In the genomic region with DNA sequence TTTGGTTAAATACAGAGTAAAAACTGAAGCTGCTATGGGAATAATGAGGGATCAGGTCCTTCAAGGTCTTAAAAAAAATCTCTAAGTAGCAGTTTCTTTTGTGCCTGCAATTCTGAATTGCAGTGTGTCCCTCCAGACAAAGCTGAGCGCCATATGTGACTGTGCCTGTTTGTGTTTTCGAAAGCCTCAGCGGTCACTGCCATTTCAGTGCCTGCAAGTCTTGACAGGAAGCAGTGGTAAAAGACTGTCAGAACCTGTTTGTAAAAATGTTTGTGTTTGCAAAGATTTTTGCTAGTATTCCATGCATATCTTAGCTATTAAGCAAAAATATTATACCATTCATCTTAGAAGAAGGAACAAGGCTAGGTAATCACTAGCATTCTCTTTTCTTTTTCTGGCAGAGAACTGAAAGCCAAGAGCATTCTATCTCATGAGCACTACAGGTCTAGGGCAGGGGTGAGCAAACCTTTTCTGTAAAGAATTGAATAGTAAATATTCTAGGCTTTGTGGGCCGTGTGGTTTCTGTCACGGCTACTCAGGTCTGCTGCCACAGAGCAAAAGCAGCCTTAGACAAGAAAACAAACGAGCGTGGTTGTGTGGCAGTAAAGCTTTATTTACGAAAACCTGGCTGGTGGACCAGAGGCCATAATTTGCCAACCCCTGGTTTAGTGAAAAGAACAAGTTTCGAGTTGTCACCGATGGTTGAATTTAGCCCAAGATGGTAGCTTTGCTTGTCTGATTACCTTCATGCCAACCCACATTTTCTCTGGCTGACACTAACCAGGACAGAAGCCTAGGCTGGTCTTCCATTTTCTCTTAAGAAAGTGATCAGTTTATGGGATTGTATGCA, we compare ENCODE assay signal across 21 cellular contexts.
DNase-seq lines count a peak whose midpoint lies in the region; ATAC-seq and TF ChIP-seq lines count a peak whose summit lies in the region.
"Had no signal": no experiment of that assay in that cellular context is flagged by ENCODE, and none has a peak within 500 bp of the region (broad histone marks: within the 10 kb centered on the region; RNA-seq: fewer than 3 reads in every experiment).

No MANE protein-coding gene starts in this region.

- POLR2A ChIA-PET in CD8-positive, alpha-beta T cell (lab: Charles Lee): no interaction called here

- H3K4me3 ChIP-seq in CD8-positive, alpha-beta T cell (ENCODE audit: low read depth, low read length): no peak overlapping the region
- no peak overlapping the region for H3K4me3 ChIP-seq in endodermal cell (ENCODE audit: low read length)
- H3K4me3 ChIP-seq: left lung, sigmoid colon, transverse colon had no signal

- DNase-seq in CD8-positive, alpha-beta T cell: no peak
- DNase-seq in DMS79 treated with DMSO at 0.1 percent for 48 hours (lab: John Stamatoyannopoulos, UW) (peak; percentile 18), endodermal cell (no peak), nephron progenitor cell (no peak), GM19240 (ENCODE audit: insufficient read length, low spot score) (no peak), nucleus accumbens (lab: John Stamatoyannopoulos, UW) (no peak)
- DNase-seq: activated CD4-positive, alpha-beta T cell treated with anti-CD3 and anti-CD28 coated beads, Interleukin-2, amount 50 U/mL, for 1 hour; activated CD8-positive, alpha-beta memory T cell treated with anti-CD3 and anti-CD28 coated beads, Interleukin-2, amount 50 U/mL, for 48 hours; activated effector memory CD4-positive, alpha-beta T cell treated with anti-CD3 and anti-CD28 coated beads, Interleukin-2, amount 50 U/mL, for 16 hours; erythroblast; left lung; NCI-H1436 treated with DMSO at 0.1 percent for 48 hours; NCI-H526; PC-3; SHP77 treated with DMSO at 0.1 percent for 48 hours; sigmoid colon; stimulated activated naive CD4-positive, alpha-beta T cell treated with Interleukin-2 at 50 U/mL for 16 hours; T-helper 1 cell; transverse colon had no signal

- no peak for ATAC-seq in CD8-positive, alpha-beta T cell
- ATAC-seq in HG02852 (IDR thresholded peaks at IDR 0.05; ENCODE audit: unreplicated experiment) (no peak), HG03045 (IDR thresholded peaks at IDR 0.05; ENCODE audit: unreplicated experiment) (no peak)
- ATAC-seq: left lung, PC-3 had no signal

- intact Hi-C loops in CD8-positive, alpha-beta T cell (cut with DNase I, micrococcal nuclease): no loop called here

- H3K4me1 Mint-ChIP-seq in CD8-positive, alpha-beta T cell (ENCODE audit: low read depth): no peaks in the 10 kb centered on the region
- H3K4me1 Mint-ChIP-seq in endodermal cell (no peaks in the 10 kb centered on the region), nephron progenitor cell (peaks cover 18% of the 10 kb centered on the region)

- no peaks in the 10 kb centered on the region for H3K9me3 ChIP-seq in CD8-positive, alpha-beta T cell (ENCODE audit: low read length)
- H3K9me3 ChIP-seq in endodermal cell (ENCODE audit: control insufficient read depth, low read length): no peaks in the 10 kb centered on the region
- H3K9me3 ChIP-seq: sigmoid colon, transverse colon had no signal

- H3K27ac Mint-ChIP-seq in CD8-positive, alpha-beta T cell: peak overlapping the region; percentile 16
- H3K27ac Mint-ChIP-seq in endodermal cell (no peak overlapping the region), nephron progenitor cell (peak overlapping the region; percentile 28)

- CTCF ChIA-PET in CD8-positive, alpha-beta T cell (lab: Charles Lee): no interaction called here

- 89 to 91% methylated on average over 10 of the region's 10 CpGs for WGBS in endodermal cell (ENCODE audit: insufficient coverage in 1 of 2, insufficient read length in 1 of 2), 2 experiments

- no peaks in the 10 kb centered on the region for H3K36me3 ChIP-seq in CD8-positive, alpha-beta T cell (ENCODE audit: insufficient read depth, low read length)
- no peaks in the 10 kb centered on the region for H3K36me3 ChIP-seq in endodermal cell (ENCODE audit: control insufficient read depth, insufficient read depth, low read length)
- H3K36me3 ChIP-seq: left lung, sigmoid colon, transverse colon had no signal

- no peak for TF ChIP-seq CTCF in CD8-positive, alpha-beta T cell (IDR thresholded peaks at IDR 0.05)
- TF ChIP-seq CTCF in endodermal cell (conservative IDR thresholded peaks at IDR 0.05) (no peak), nephron progenitor cell (IDR thresholded peaks at IDR 0.05) (no peak)

- H3K9ac ChIP-seq in endodermal cell (ENCODE audit: extremely low read depth, low read length, poor library complexity, severe bottlenecking): no peak overlapping the region

- H3K36me3 Mint-ChIP-seq in CD8-positive, alpha-beta T cell: no peaks in the 10 kb centered on the region
- H3K36me3 Mint-ChIP-seq in endodermal cell (ENCODE audit: low read depth): no peaks in the 10 kb centered on the region
- no peaks in the 10 kb centered on the region for H3K36me3 Mint-ChIP-seq in nephron progenitor cell (ENCODE audit: low read depth)

- no peak overlapping the region for H3K27ac ChIP-seq in CD8-positive, alpha-beta T cell (ENCODE audit: low read depth, low read length)
- peak overlapping the region; percentile 78 for H3K27ac ChIP-seq in endodermal cell (ENCODE audit: low read depth, low read length)
- H3K27ac ChIP-seq: left lung, transverse colon had no signal

- H3K27me3 ChIP-seq in CD8-positive, alpha-beta T cell (ENCODE audit: insufficient read depth, low read length): no peaks in the 10 kb centered on the region
- no peaks in the 10 kb centered on the region for H3K27me3 ChIP-seq in endodermal cell (ENCODE audit: control insufficient read depth, insufficient read depth, low read length, poor library complexity, severe bottlenecking)
- H3K27me3 ChIP-seq: left lung, sigmoid colon, transverse colon had no signal

- no peaks in the 10 kb centered on the region for H3K9me3 Mint-ChIP-seq in CD8-positive, alpha-beta T cell
- H3K9me3 Mint-ChIP-seq in endodermal cell (peaks cover 2% of the 10 kb centered on the region), nephron progenitor cell (peaks cover 20% of the 10 kb centered on the region)

- no peak overlapping the region for H3K4me3 Mint-ChIP-seq in CD8-positive, alpha-beta T cell
- H3K4me3 Mint-ChIP-seq in endodermal cell (no peak overlapping the region), nephron progenitor cell (no peak overlapping the region)

- H3K4me1 ChIP-seq in CD8-positive, alpha-beta T cell (ENCODE audit: insufficient read depth, low read length): no peaks in the 10 kb centered on the region
- H3K4me1 ChIP-seq in endodermal cell (ENCODE audit: control insufficient read depth, insufficient read depth, low read length): no peaks in the 10 kb centered on the region

- peaks cover 24% of the 10 kb centered on the region for H3K27me3 Mint-ChIP-seq in CD8-positive, alpha-beta T cell (ENCODE audit: low read depth)
- H3K27me3 Mint-ChIP-seq in endodermal cell (ENCODE audit: insufficient read depth) (peaks cover 4% of the 10 kb centered on the region), nephron progenitor cell (ENCODE audit: low read depth, poor library complexity) (peaks cover 12% of the 10 kb centered on the region)
